ENCODE assay signal across 28 cellular contexts in genomic region chr9:132015866-132016265, GRCh38.
"Had no signal": no experiment of that assay in that cellular context is flagged by ENCODE, and none has a peak within 500 bp of the region (broad histone marks: within the 10 kb centered on the region; RNA-seq: fewer than 3 reads in every experiment).

No MANE protein-coding gene starts in this region.

- H3K27ac ChIP-seq: neural progenitor cell, ovary, parathyroid adenoma, psoas muscle, skin epidermis, spleen, suprapubic skin, testis, tibial artery, transverse colon, upper lobe of right lung, uterus had no signal

- H3K4me2 ChIP-seq: neural progenitor cell, smooth muscle cell had no signal

- H2AFZ ChIP-seq: neural progenitor cell, parathyroid adenoma had no signal

- H3K27me3 ChIP-seq: neural progenitor cell, ovary, spleen, suprapubic skin, testis, tibial artery, transverse colon, upper lobe of right lung, uterus had no signal

- H3K36me3 ChIP-seq: neural progenitor cell, ovary, transverse colon, uterus had no signal

- H3K9me3 ChIP-seq: ovary, psoas muscle, spleen, suprapubic skin, testis, tibial artery, transverse colon, upper lobe of right lung, uterus had no signal

- H3K9ac ChIP-seq: neural progenitor cell, parathyroid adenoma had no signal

- H3K4me1 ChIP-seq: parathyroid adenoma, suprapubic skin, upper lobe of right lung, uterus had no signal

- H3K4me3 ChIP-seq: neural progenitor cell, ovary, psoas muscle, skin epidermis, smooth muscle cell, spleen, suprapubic skin, testis, tibial artery, transverse colon, upper lobe of right lung, uterus had no signal

- ATAC-seq: natural killer cell; psoas muscle; right cardiac atrium; sciatic nerve; stimulated activated memory B cell treated with anti-CD40 and anti-IgM and Interleukin-4, amounts not matched to agents 10 μg/mL and 1 μg/mL and 100 μg/mL, for 72 hours; stimulated activated naive CD8-positive, alpha-beta T cell treated with anti-CD3 and anti-CD28 coated beads, Interleukin-15, amount 100 ng/mL, for 72 hours; stimulated activated naive CD8-positive, alpha-beta T cell treated with anti-CD3 and anti-CD28 coated beads, Interleukin-15, Interleukin-2, amounts not matched to agents 100 U/mL and 50 U/mL, for 24 hours; upper lobe of right lung had no signal

- DNase-seq: natural killer cell; occipital lobe; ovary; posterior cingulate gyrus; psoas muscle; right cardiac atrium; spleen; stimulated activated CD4-positive, alpha-beta T cell treated with anti-CD3 and anti-CD28 coated beads, Interleukin-12 subunit alpha, Interleukin-12 subunit beta, amount 100 ng/mL, for 4 hours; stimulated activated CD4-positive, alpha-beta T cell treated with anti-CD3 and anti-CD28 coated beads, Interleukin-1b, Interleukin-23, amount 100 ng/mL, for 48 hours; stimulated activated CD4-positive, alpha-beta T cell treated with anti-CD3 and anti-CD28 coated beads, Interleukin-4, amount 100 ng/mL, for 1 hour; stimulated activated CD4-positive, alpha-beta T cell treated with anti-CD3 and anti-CD28 coated beads, Interleukin-4, amount 100 ng/mL, for 4 hours; stimulated activated CD8-positive, alpha-beta memory T cell treated with anti-CD3 and anti-CD28 coated beads, Interleukin-4, amount 100 ng/mL, for 48 hours; stimulated activated naive CD4-positive, alpha-beta T cell; stimulated activated naive CD8-positive, alpha-beta T cell treated with anti-CD3 and anti-CD28 coated beads, Interleukin-15, amount 100 ng/mL, for 72 hours; stimulated activated naive CD8-positive, alpha-beta T cell treated with anti-CD3 and anti-CD28 coated beads, Interleukin-15, Interleukin-2, amounts not matched to agents 100 U/mL and 50 U/mL, for 24 hours; substantia nigra; testis; tibial artery; transverse colon; upper lobe of right lung; uterus had no signal
